8 cellular contexts compared by ENCODE assay signal in the genomic region with DNA sequence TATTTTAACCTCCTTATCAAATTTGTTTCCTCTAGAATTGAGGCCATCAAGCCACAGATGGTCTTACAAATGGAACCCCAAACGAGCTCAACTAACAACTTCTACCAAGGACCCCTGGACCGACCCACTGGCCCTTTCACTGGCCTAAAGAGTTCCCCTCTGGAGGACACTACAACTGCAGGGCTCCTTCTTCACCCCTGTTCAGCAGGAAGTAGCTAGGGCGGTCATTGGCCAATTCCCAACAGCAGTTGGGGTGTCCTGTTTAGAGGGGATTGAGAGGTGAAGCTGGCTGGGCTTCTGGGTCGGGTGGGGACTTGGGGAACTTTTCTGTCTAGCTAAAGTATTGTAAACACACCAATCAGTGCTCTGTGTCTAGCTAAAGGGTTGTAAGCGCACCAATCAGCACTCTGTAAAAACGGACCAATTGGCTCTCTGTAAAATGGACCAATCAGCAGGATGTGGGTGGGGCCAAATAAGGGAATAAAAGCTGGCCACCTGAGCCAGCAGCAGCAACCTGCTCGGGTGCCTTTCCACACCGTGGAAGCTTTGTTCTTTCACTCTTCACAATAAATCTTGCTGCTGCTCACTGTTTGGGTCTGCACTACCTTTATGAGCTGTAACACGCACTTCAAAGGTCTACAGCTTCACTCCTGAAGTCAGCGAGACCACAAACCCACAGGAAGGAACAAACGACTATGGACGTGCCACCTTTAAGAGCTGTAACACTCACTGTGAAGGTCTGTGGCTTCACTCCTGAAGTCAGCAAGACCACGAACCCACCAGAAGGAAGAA. TPM values are rescaled to one million over a fixed set of nuclear protein-coding genes. Genes with fewer than 3 reads are reported as not detected.
A peak's percentile ranks its signal among the peaks of the same experiment; 100 is the strongest.
DNase-seq lines count a peak whose midpoint lies in the region; ATAC-seq and TF ChIP-seq lines count a peak whose summit lies in the region.
"Not testable (repeated sequence)": the region's sequence is repeated elsewhere in the genome, so short reads cannot be mapped to it uniquely, and the experiment has no call there.

No MANE protein-coding gene starts in this region.

- not testable (repeated sequence) for H3K9me3 Mint-ChIP-seq in CD4-positive, alpha-beta T cell; T-helper 1 cell treated with Interleukin-12 subunit alpha and Interleukin-12 subunit beta and Interleukin-4 antibody, amounts not matched to agents 30 μg/mL and 1 μg/mL, for 36 hours; activated naive CD4-positive, alpha-beta T cell treated with anti-CD3 and anti-CD28 coated beads, Interleukin-2, amount 10 ng/mL, durations not matched to agents 7 days and 5 days

- peaks cover 29% of the 10 kb centered on the region for H3K4me1 Mint-ChIP-seq in CD4-positive, alpha-beta T cell (ENCODE audit: low read depth)
- H3K4me1 Mint-ChIP-seq in T-helper 1 cell treated with Interleukin-12 subunit alpha and Interleukin-12 subunit beta and Interleukin-4 antibody, amounts not matched to agents 30 μg/mL and 1 μg/mL, for 36 hours (ENCODE audit: low read depth): peaks cover 19% of the 10 kb centered on the region
- peaks cover 26% of the 10 kb centered on the region for H3K4me1 Mint-ChIP-seq in activated naive CD4-positive, alpha-beta T cell treated with anti-CD3 and anti-CD28 coated beads, Interleukin-2, amount 10 ng/mL, durations not matched to agents 7 days and 5 days

- H3K4me1 ChIP-seq in esophagus muscularis mucosa: not testable (repeated sequence)

- not testable (repeated sequence) for H3K27me3 Mint-ChIP-seq in CD4-positive, alpha-beta T cell; T-helper 1 cell treated with Interleukin-12 subunit alpha and Interleukin-12 subunit beta and Interleukin-4 antibody, amounts not matched to agents 30 μg/mL and 1 μg/mL, for 36 hours (ENCODE audit: low read depth); activated naive CD4-positive, alpha-beta T cell treated with anti-CD3 and anti-CD28 coated beads, Interleukin-2, amount 10 ng/mL, durations not matched to agents 7 days and 5 days

- POLR2A ChIA-PET in CD4-positive, alpha-beta T cell (lab: Charles Lee): interaction anchor here (1.0 to 1.3 kb wide), 4 partner anchors 29 to 99 kb away, joined by 3 to 25 read pairs (median 4); a partner anchor contains a TSS

- peak; percentile 88 for ATAC-seq in CD4-positive, alpha-beta T cell (ENCODE audit: poor library complexity)

- not testable (repeated sequence) for TF ChIP-seq EP300 in esophagus muscularis mucosa (IDR thresholded peaks at IDR 0.05)

- TF ChIP-seq POLR2A in esophagus muscularis mucosa (IDR thresholded peaks at IDR 0.05; ENCODE audit: low read depth): not testable (repeated sequence)

- not testable (repeated sequence) for H3K9me3 ChIP-seq in CD4-positive, alpha-beta T cell (ENCODE audit: control insufficient read depth, low read length); esophagus muscularis mucosa

- H3K27me3 ChIP-seq in CD4-positive, alpha-beta T cell (ENCODE audit: control insufficient read depth, insufficient read depth, low read length); esophagus muscularis mucosa: not testable (repeated sequence)

- TF ChIP-seq CTCF in CD4-positive, alpha-beta T cell (IDR thresholded peaks at IDR 0.05); esophagus muscularis mucosa (IDR thresholded peaks at IDR 0.05): not testable (repeated sequence)

- not testable (repeated sequence) for H3K27ac ChIP-seq in CD4-positive, alpha-beta T cell (ENCODE audit: low read depth, low read length); esophagus muscularis mucosa (replicated peaks in 1 of 4)

- not testable (repeated sequence) for H3K36me3 Mint-ChIP-seq in CD4-positive, alpha-beta T cell (ENCODE audit: low read depth); T-helper 1 cell treated with Interleukin-12 subunit alpha and Interleukin-12 subunit beta and Interleukin-4 antibody, amounts not matched to agents 30 μg/mL and 1 μg/mL, for 36 hours (ENCODE audit: low read depth); activated naive CD4-positive, alpha-beta T cell treated with anti-CD3 and anti-CD28 coated beads, Interleukin-2, amount 10 ng/mL, durations not matched to agents 7 days and 5 days

- WGBS in esophagus muscularis mucosa: 81% methylated on average over 13 of the region's 13 CpGs

- H3K36me3 ChIP-seq in esophagus muscularis mucosa: not testable (repeated sequence)

- H3K4me3 ChIP-seq in esophagus muscularis mucosa: not testable (repeated sequence)

- peak overlapping the region; percentile 74 for H3K4me3 Mint-ChIP-seq in CD4-positive, alpha-beta T cell
- H3K4me3 Mint-ChIP-seq in T-helper 1 cell treated with Interleukin-12 subunit alpha and Interleukin-12 subunit beta and Interleukin-4 antibody, amounts not matched to agents 30 μg/mL and 1 μg/mL, for 36 hours: peak overlapping the region; percentile 13
- peak overlapping the region; percentile 34 for H3K4me3 Mint-ChIP-seq in activated naive CD4-positive, alpha-beta T cell treated with anti-CD3 and anti-CD28 coated beads, Interleukin-2, amount 10 ng/mL, durations not matched to agents 7 days and 5 days

- CTCF ChIA-PET in CD4-positive, alpha-beta T cell (lab: Charles Lee): interaction anchor here (1.3 to 1.6 kb wide), 2 partner anchors 30 to 35 kb away, joined by 5 to 8 read pairs; a partner anchor contains a TSS
- CTCF ChIA-PET in activated naive CD4-positive, alpha-beta T cell treated with anti-CD3 and anti-CD28 coated beads, Interleukin-2, amount 10 ng/mL, durations not matched to agents 7 days and 5 days (lab: Charles Lee): interaction anchor here (0.9 kb wide), 3 partner anchors 28 to 1540 kb away, joined by 3 read pairs; a partner anchor contains a TSS

- DNase-seq in CD4-positive, alpha-beta T cell: peak; percentile 19 to 63 (median 34)
- peak; percentile 38 for DNase-seq in activated CD4-positive, alpha-beta T cell treated with anti-CD3 and anti-CD28 coated beads, Interleukin-2, amount 50 U/mL, for 1 hour
- DNase-seq in activated T-cell treated with anti-CD3 and anti-CD28 coated beads for 4 hours (peak; percentile 12), esophagus muscularis mucosa (ENCODE audit: extremely low spot score) (peak; percentile 42)
- peak; percentile 78 for DNase-seq in activated naive CD4-positive, alpha-beta T cell treated with anti-CD3 and anti-CD28 coated beads, Interleukin-2, amount 10 ng/mL, durations not matched to agents 7 days and 5 days
- peak; percentile 22 to 31 for DNase-seq in stimulated activated CD4-positive, alpha-beta T cell treated with anti-CD3 and anti-CD28 coated beads, Interleukin-2, amount 100 ng/mL, for 24 hours
- peak; percentile 14 to 20 for DNase-seq in stimulated activated CD8-positive, alpha-beta memory T cell treated with anti-CD3 and anti-CD28 coated beads, Interleukin-7, amount 100 ng/mL, for 4 hours (ENCODE audit: low read depth in 2 of 2)

- intact Hi-C loops in CD4-positive, alpha-beta T cell (cut with DNase I, micrococcal nuclease): loop anchor here in 1 of 2 experiments (1.0 kb wide), 1 partner anchor 31 kb away; a partner anchor contains a TSS
- intact Hi-C loops in esophagus muscularis mucosa (cut with DNase I): not testable (repeated sequence)

- H3K27ac Mint-ChIP-seq in CD4-positive, alpha-beta T cell: peak overlapping the region; percentile 86
- H3K27ac Mint-ChIP-seq in T-helper 1 cell treated with Interleukin-12 subunit alpha and Interleukin-12 subunit beta and Interleukin-4 antibody, amounts not matched to agents 30 μg/mL and 1 μg/mL, for 36 hours: peak overlapping the region; percentile 79
- H3K27ac Mint-ChIP-seq in activated naive CD4-positive, alpha-beta T cell treated with anti-CD3 and anti-CD28 coated beads, Interleukin-2, amount 10 ng/mL, durations not matched to agents 7 days and 5 days: peak overlapping the region; percentile 65

RNA-seq across cellular contexts. Expression of a gene that starts 30.4 kb away (rescaled TPM):
- 10 to 100 TPM; 55.7 to 60.5 TPM for total RNA-seq in CD4-positive, alpha-beta T cell
- total RNA-seq in esophagus muscularis mucosa: 10 to 100 TPM; 21.7 to 38.0 (median 37.7) TPM

Comparison
In these comparisons a context has a peak if more than half of its experiments do, and no peak if none do; other contexts are left out.
1. DNase-seq: peak in every context shown above with its lines; median percentile 78 in activated naive CD4-positive, alpha-beta T cell treated with anti-CD3 and anti-CD28 coated beads, Interleukin-2, amount 10 ng/mL, durations not matched to agents 7 days and 5 days; 42 in esophagus muscularis mucosa; 38 in activated CD4-positive, alpha-beta T cell treated with anti-CD3 and anti-CD28 coated beads, Interleukin-2, amount 50 U/mL, for 1 hour; 34 in CD4-positive, alpha-beta T cell; 26 in stimulated activated CD4-positive, alpha-beta T cell treated with anti-CD3 and anti-CD28 coated beads, Interleukin-2, amount 100 ng/mL, for 24 hours; 17 in stimulated activated CD8-positive, alpha-beta memory T cell treated with anti-CD3 and anti-CD28 coated beads, Interleukin-7, amount 100 ng/mL, for 4 hours; 12 in activated T-cell treated with anti-CD3 and anti-CD28 coated beads for 4 hours.
2. H3K4me3 Mint-ChIP-seq: peak in every context shown above with its lines; median percentile 74 in CD4-positive, alpha-beta T cell; 34 in activated naive CD4-positive, alpha-beta T cell treated with anti-CD3 and anti-CD28 coated beads, Interleukin-2, amount 10 ng/mL, durations not matched to agents 7 days and 5 days; 13 in T-helper 1 cell treated with Interleukin-12 subunit alpha and Interleukin-12 subunit beta and Interleukin-4 antibody, amounts not matched to agents 30 μg/mL and 1 μg/mL, for 36 hours.